Comparison of ENCODE assay signal across 8 cellular contexts in genomic region chr5:133868946-133869674, GRCh38.
DNase-seq lines count a peak whose midpoint lies in the region; ATAC-seq and TF ChIP-seq lines count a peak whose summit lies in the region.

No MANE protein-coding gene starts in this region.

- ATAC-seq in HG03159 (IDR thresholded peaks at IDR 0.05; ENCODE audit: unreplicated experiment) (peak; percentile 53), foreskin keratinocyte (peak; percentile 59), thoracic aorta (ENCODE audit: insufficient number of reproducible peaks, low FRiP score, low read depth) (peak; percentile 75), GM21619 (IDR thresholded peaks at IDR 0.05; ENCODE audit: unreplicated experiment) (no peak)
- peak; percentile 59 for ATAC-seq in activated T-helper 17 cell treated with anti-CD3 and anti-CD28 coated beads, Interleukin-2, amount 50 U/mL, for 72 hours (replicated peaks)

- no peak for TF ChIP-seq POLR2A in ovary (IDR thresholded peaks at IDR 0.05)

- H3K9me3 ChIP-seq in ovary = no peaks in the 10 kb centered on the region
- H3K9me3 ChIP-seq in thoracic aorta = no peaks in the 10 kb centered on the region

- H3K4me1 Mint-ChIP-seq in activated T-helper 17 cell treated with anti-CD3 and anti-CD28 coated beads, Interleukin-2, amount 50 U/mL, for 72 hours = peaks cover 8% of the 10 kb centered on the region

- H3K27ac Mint-ChIP-seq in activated T-helper 17 cell treated with anti-CD3 and anti-CD28 coated beads, Interleukin-2, amount 50 U/mL, for 72 hours = no peak overlapping the region

- H3K4me1 ChIP-seq in foreskin keratinocyte (peaks cover 5% of the 10 kb centered on the region), ovary (ENCODE audit: insufficient read depth) (no peaks in the 10 kb centered on the region), thoracic aorta (ENCODE audit: control insufficient read depth in 1 of 2, low read depth in 2 of 2) (peaks cover 3 to 20% of the 10 kb centered on the region in 2 donors)

- 16 to 19% (median 16%) methylated on average over 17 of the region's 17 CpGs for WGBS in ovary, 3 donors

- H3K27me3 Mint-ChIP-seq in activated T-helper 17 cell treated with anti-CD3 and anti-CD28 coated beads, Interleukin-2, amount 50 U/mL, for 72 hours = no peaks in the 10 kb centered on the region

- H3K36me3 ChIP-seq in ovary = no peaks in the 10 kb centered on the region
- H3K36me3 ChIP-seq in thoracic aorta = no peaks in the 10 kb centered on the region

- H3K4me3 ChIP-seq in ovary (no peak overlapping the region), thoracic aorta (peak overlapping the region; percentile 48)

- H3K36me3 Mint-ChIP-seq in activated T-helper 17 cell treated with anti-CD3 and anti-CD28 coated beads, Interleukin-2, amount 50 U/mL, for 72 hours (ENCODE audit: low read depth) = peaks cover 3% of the 10 kb centered on the region

- intact Hi-C loops in ovary (cut with DNase I) = loop anchor here in 1 of 4 donors (10.0 kb wide), 1 partner anchor 444 kb away; no protein-coding TSS in a partner anchor

- no peak for TF ChIP-seq EP300 in ovary (IDR thresholded peaks at IDR 0.05)

- no peak overlapping the region for H3K4me3 Mint-ChIP-seq in activated T-helper 17 cell treated with anti-CD3 and anti-CD28 coated beads, Interleukin-2, amount 50 U/mL, for 72 hours

- H3K27ac ChIP-seq in foreskin keratinocyte (no peak overlapping the region), ovary (no peak overlapping the region), thoracic aorta (no peak overlapping the region)

- H3K9me3 Mint-ChIP-seq in activated T-helper 17 cell treated with anti-CD3 and anti-CD28 coated beads, Interleukin-2, amount 50 U/mL, for 72 hours = no peaks in the 10 kb centered on the region

- TF ChIP-seq CTCF in foreskin keratinocyte (conservative IDR thresholded peaks at IDR 0.05) (peak; percentile 93), ovary (IDR thresholded peaks at IDR 0.05) (no peak), thoracic aorta (IDR thresholded peaks at IDR 0.05) (peak; percentile 73)

- peaks cover 26% of the 10 kb centered on the region for H3K27me3 ChIP-seq in foreskin keratinocyte
- H3K27me3 ChIP-seq in ovary = no peaks in the 10 kb centered on the region
- no peaks in the 10 kb centered on the region for H3K27me3 ChIP-seq in thoracic aorta (replicated peaks; ENCODE audit: insufficient read depth)

- DNase-seq in COLO829 (ENCODE audit: low spot score) = peak; percentile 55
- peak; percentile 82 for DNase-seq in RPMI8226
- DNase-seq in foreskin keratinocyte = peak in 1 of 2 donors; percentile 36
- DNase-seq in ovary = peak; percentile 45 to 78 (median 64)
- peak; percentile 41 for DNase-seq in thoracic aorta (ENCODE audit: low spot score)

Comparison
In these comparisons a context has a peak if more than half of its experiments do, and no peak if none do; other contexts are left out.
1. CTCF ChIP-seq: peak in foreskin keratinocyte (single experiment) and thoracic aorta (single experiment); none in ovary (0 of 3).